14 cellular contexts compared by ENCODE assay signal in genomic region chr7:102321351-102322201, GRCh38. TPM values are rescaled to one million over a fixed set of nuclear protein-coding genes. Genes with fewer than 3 reads are reported as not detected.
A peak's percentile ranks its signal among the peaks of the same experiment; 100 is the strongest.
DNase-seq lines count a peak whose midpoint lies in the region; ATAC-seq and TF ChIP-seq lines count a peak whose summit lies in the region.
"Had no signal": no experiment of that assay in that cellular context is flagged by ENCODE, and none has a peak within 500 bp of the region (broad histone marks: within the 10 kb centered on the region; RNA-seq: fewer than 3 reads in every experiment).

No MANE protein-coding gene starts in this region.

- CTCF ChIA-PET in activated CD8-positive, alpha-beta T cell treated with anti-CD3 and anti-CD28 coated beads, Interleukin-2, amount 10 ng/mL, durations not matched to agents 7 days and 5 days (lab: Charles Lee): no interaction called here

- peak in 1 of 6 experiments; percentile 18 for TF ChIP-seq CTCF in thyroid gland (IDR thresholded peaks at IDR 0.05)

- POLR2A ChIA-PET in activated CD8-positive, alpha-beta T cell treated with anti-CD3 and anti-CD28 coated beads, Interleukin-2, amount 10 ng/mL, durations not matched to agents 7 days and 5 days (lab: Charles Lee): no interaction called here

- H3K27me3 ChIP-seq in thyroid gland: no peaks in the 10 kb centered on the region
- H3K27me3 ChIP-seq: BE2C, MG63 had no signal

- H3K4me3 ChIP-seq in thyroid gland (replicated peaks in 1 of 3): no peak overlapping the region
- H3K4me3 ChIP-seq: MG63 had no signal

- intact Hi-C loops in thyroid gland (cut with DNase I): no loop called here

- H3K36me3 ChIP-seq in thyroid gland: no peaks in the 10 kb centered on the region
- H3K36me3 ChIP-seq: BE2C, MG63 had no signal

- H3K9me3 ChIP-seq in thyroid gland: no peaks in the 10 kb centered on the region
- H3K9me3 ChIP-seq: BE2C, MG63 had no signal

- H3K4me1 Mint-ChIP-seq in activated naive CD8-positive, alpha-beta T cell treated with anti-CD3 and anti-CD28 coated beads for 36 hours: no peaks in the 10 kb centered on the region
- no peaks in the 10 kb centered on the region for H3K4me1 Mint-ChIP-seq in activated naive CD8-positive, alpha-beta T cell treated with anti-CD3 and anti-CD28 coated beads, Interleukin-2, amount 50 U/mL, for 24 hours
- H3K4me1 Mint-ChIP-seq in activated CD8-positive, alpha-beta T cell treated with anti-CD3 and anti-CD28 coated beads, Interleukin-2, amount 10 ng/mL, durations not matched to agents 7 days and 5 days (ENCODE audit: low read depth): no peaks in the 10 kb centered on the region

- no peak for TF ChIP-seq POLR2A in thyroid gland (IDR thresholded peaks at IDR 0.05)

- no peaks in the 10 kb centered on the region for H3K36me3 Mint-ChIP-seq in activated naive CD8-positive, alpha-beta T cell treated with anti-CD3 and anti-CD28 coated beads for 36 hours
- no peaks in the 10 kb centered on the region for H3K36me3 Mint-ChIP-seq in activated naive CD8-positive, alpha-beta T cell treated with anti-CD3 and anti-CD28 coated beads, Interleukin-2, amount 50 U/mL, for 24 hours (ENCODE audit: low read depth)
- H3K36me3 Mint-ChIP-seq in activated CD8-positive, alpha-beta T cell treated with anti-CD3 and anti-CD28 coated beads, Interleukin-2, amount 10 ng/mL, durations not matched to agents 7 days and 5 days (ENCODE audit: low read depth): no peaks in the 10 kb centered on the region
- H3K36me3 Mint-ChIP-seq: activated naive CD8-positive, alpha-beta T cell had no signal

- ATAC-seq in activated naive CD8-positive, alpha-beta T cell treated with anti-CD3 and anti-CD28 coated beads, Interleukin-2, amount 50 U/mL, for 24 hours: no peak
- ATAC-seq in activated CD8-positive, alpha-beta T cell treated with anti-CD3 and anti-CD28 coated beads, Interleukin-2, amount 10 ng/mL, durations not matched to agents 7 days and 5 days: peak; percentile 71
- ATAC-seq in HG03457 (IDR thresholded peaks at IDR 0.05; ENCODE audit: unreplicated experiment): no peak

- peaks cover 0 to 17% of the 10 kb centered on the region in 2 donors for H3K4me1 ChIP-seq in thyroid gland

- no peak overlapping the region for H3K4me3 Mint-ChIP-seq in activated naive CD8-positive, alpha-beta T cell treated with anti-CD3 and anti-CD28 coated beads for 36 hours
- H3K4me3 Mint-ChIP-seq in activated naive CD8-positive, alpha-beta T cell treated with anti-CD3 and anti-CD28 coated beads, Interleukin-2, amount 50 U/mL, for 24 hours: no peak overlapping the region
- H3K4me3 Mint-ChIP-seq in activated CD8-positive, alpha-beta T cell treated with anti-CD3 and anti-CD28 coated beads, Interleukin-2, amount 10 ng/mL, durations not matched to agents 7 days and 5 days: no peak overlapping the region
- H3K4me3 Mint-ChIP-seq: activated naive CD8-positive, alpha-beta T cell had no signal

- 48 to 54% methylated on average over 43 to 44 of the region's 73 CpGs for WGBS in thyroid gland, 2 donors

- no peaks in the 10 kb centered on the region for H3K9me3 Mint-ChIP-seq in activated naive CD8-positive, alpha-beta T cell treated with anti-CD3 and anti-CD28 coated beads for 36 hours
- H3K9me3 Mint-ChIP-seq in activated naive CD8-positive, alpha-beta T cell treated with anti-CD3 and anti-CD28 coated beads, Interleukin-2, amount 50 U/mL, for 24 hours: no peaks in the 10 kb centered on the region
- H3K9me3 Mint-ChIP-seq in activated CD8-positive, alpha-beta T cell treated with anti-CD3 and anti-CD28 coated beads, Interleukin-2, amount 10 ng/mL, durations not matched to agents 7 days and 5 days (ENCODE audit: insufficient read depth): no peaks in the 10 kb centered on the region

- H3K27ac Mint-ChIP-seq in activated naive CD8-positive, alpha-beta T cell treated with anti-CD3 and anti-CD28 coated beads for 36 hours: no peak overlapping the region
- H3K27ac Mint-ChIP-seq in activated naive CD8-positive, alpha-beta T cell treated with anti-CD3 and anti-CD28 coated beads, Interleukin-2, amount 50 U/mL, for 24 hours: no peak overlapping the region
- H3K27ac Mint-ChIP-seq in activated CD8-positive, alpha-beta T cell treated with anti-CD3 and anti-CD28 coated beads, Interleukin-2, amount 10 ng/mL, durations not matched to agents 7 days and 5 days: no peak overlapping the region
- H3K27ac Mint-ChIP-seq: activated naive CD8-positive, alpha-beta T cell had no signal

- peak overlapping the region in 1 of 3 donors; percentile 43 for H3K27ac ChIP-seq in thyroid gland

- peak; percentile 19 for DNase-seq in activated naive CD8-positive, alpha-beta T cell treated with anti-CD3 and anti-CD28 coated beads for 36 hours
- no peak for DNase-seq in activated naive CD8-positive, alpha-beta T cell treated with anti-CD3 and anti-CD28 coated beads, Interleukin-2, amount 50 U/mL, for 24 hours
- DNase-seq in activated CD8-positive, alpha-beta T cell treated with anti-CD3 and anti-CD28 coated beads, Interleukin-2, amount 10 ng/mL, durations not matched to agents 7 days and 5 days: no peak
- DNase-seq in iPS-NIHi11 (ENCODE audit: low spot score) (peak; percentile 93), thyroid gland (peak; percentile 23 to 30), NCI-H446 (lab: John Stamatoyannopoulos, UW) (no peak), NCI-H146 (lab: John Stamatoyannopoulos, UW) (no peak)
- DNase-seq: BE2C, mammary epithelial cell, MG63 had no signal

- H3K27me3 Mint-ChIP-seq in activated naive CD8-positive, alpha-beta T cell treated with anti-CD3 and anti-CD28 coated beads for 36 hours: peaks cover 10% of the 10 kb centered on the region
- H3K27me3 Mint-ChIP-seq in activated naive CD8-positive, alpha-beta T cell treated with anti-CD3 and anti-CD28 coated beads, Interleukin-2, amount 50 U/mL, for 24 hours: peaks cover 1% of the 10 kb centered on the region
- no peaks in the 10 kb centered on the region for H3K27me3 Mint-ChIP-seq in activated CD8-positive, alpha-beta T cell treated with anti-CD3 and anti-CD28 coated beads, Interleukin-2, amount 10 ng/mL, durations not matched to agents 7 days and 5 days (ENCODE audit: low read depth)

RNA-seq across cellular contexts. Expression of gene SPDYE6, which starts 34.7 kb away (rescaled TPM):
- not detected for total RNA-seq in activated naive CD8-positive, alpha-beta T cell treated with anti-CD3 and anti-CD28 coated beads for 36 hours
- total RNA-seq in activated CD8-positive, alpha-beta T cell treated with anti-CD3 and anti-CD28 coated beads, Interleukin-2, amount 10 ng/mL, durations not matched to agents 7 days and 5 days: not detected
- not detected for total RNA-seq in thyroid gland
- total RNA-seq: epithelial cell of proximal tubule, mammary epithelial cell, skeletal muscle tissue had no signal

RNA-seq across cellular contexts. Expression of gene SH2B2, which starts 34.9 kb away (rescaled TPM):
- 1 to 10 TPM; 2.9 to 3.6 TPM for total RNA-seq in activated naive CD8-positive, alpha-beta T cell treated with anti-CD3 and anti-CD28 coated beads for 36 hours
- total RNA-seq in activated CD8-positive, alpha-beta T cell treated with anti-CD3 and anti-CD28 coated beads, Interleukin-2, amount 10 ng/mL, durations not matched to agents 7 days and 5 days: under 1 TPM; 0.16 to 0.52 TPM
- total RNA-seq in thyroid gland: 10 to 100 TPM in 3 of 4 donors, 1 to 10 TPM in 1; 7.7 to 19.3 (median 14.6) TPM

Comparison
In these comparisons a context has a peak if more than half of its experiments do, and no peak if none do; other contexts are left out.
1. DNase-seq: peak in activated naive CD8-positive, alpha-beta T cell treated with anti-CD3 and anti-CD28 coated beads for 36 hours (single experiment), iPS-NIHi11 (single experiment) and thyroid gland (2 of 2); none in activated naive CD8-positive, alpha-beta T cell treated with anti-CD3 and anti-CD28 coated beads, Interleukin-2, amount 50 U/mL, for 24 hours (single experiment), activated CD8-positive, alpha-beta T cell treated with anti-CD3 and anti-CD28 coated beads, Interleukin-2, amount 10 ng/mL, durations not matched to agents 7 days and 5 days (single experiment), NCI-H446 (0 of 2) and NCI-H146 (single experiment).